In genomic region chr3:10737785-10738184, GRCh38 we compare ENCODE assay signal across 17 cellular contexts.
DNase-seq lines count a peak whose midpoint lies in the region; ATAC-seq, FAIRE-seq and TF ChIP-seq lines count a peak whose summit lies in the region.
"Had no signal": no experiment of that assay in that cellular context is flagged by ENCODE, and none has a peak within 500 bp of the region (broad histone marks: within the 10 kb centered on the region; RNA-seq: fewer than 3 reads in every experiment).

No MANE protein-coding gene starts in this region.

- no peak overlapping the region for H2AFZ ChIP-seq in HepG2 (ENCODE audit: low read length)

- H3K4me2 ChIP-seq in HepG2 (ENCODE audit: low read depth, low read length), result no peak overlapping the region

- no TSS peak for BruUV-seq in HepG2 (replicated peaks; lab: Mats Ljungman, UMichigan)

- H3K4me3 Mint-ChIP-seq in brain, result peak overlapping the region in 3 of 5 experiments; percentile 43 to 66 (median 61)
- peak overlapping the region; percentile 17 for H3K4me3 Mint-ChIP-seq in natural killer cell treated with Interleukin-12 subunit alpha and Interleukin-12 subunit beta and Interleukin-15 and Interleukin-18, amount 100 ng/mL, for 72 hours
- H3K4me3 Mint-ChIP-seq in activated CD8-positive, alpha-beta T cell treated with anti-CD3 and anti-CD28 coated beads for 36 hours, result no peak overlapping the region

- no peak for FAIRE-seq in HepG2 (lab: Jason Lieb, UNC)
- FAIRE-seq: GM12878, H1 had no signal

- H3K9me3 ChIP-seq in HepG2 (ENCODE audit: low read length), result peaks cover 16% of the 10 kb centered on the region
- peaks cover 0 to 4% (median 0%) of the 10 kb centered on the region in 4 donors for H3K9me3 ChIP-seq in right lobe of liver

- DNase-seq in HepG2 (ENCODE audit: low spot score) (no peak), right lobe of liver (no peak), RKO (ENCODE audit: low spot score) (no peak)
- DNase-seq in natural killer cell treated with Interleukin-12 subunit alpha and Interleukin-12 subunit beta and Interleukin-15 and Interleukin-18, amount 100 ng/mL, for 72 hours (ENCODE audit: low spot score), result no peak
- DNase-seq in activated CD8-positive, alpha-beta T cell treated with anti-CD3 and anti-CD28 coated beads for 36 hours, result no peak
- DNase-seq: 8988T; Calu3; CD8-positive, alpha-beta T cell; DND-41; EL had no signal

- POLR2A ChIA-PET in HepG2 (lab: Yijun Ruan, JAX), result interaction anchor here (1.7 kb wide), 1 partner anchor 417 kb away, joined by 3 read pairs; the partner anchor contains the start of gene SEC13
- POLR2A ChIA-PET in activated CD8-positive, alpha-beta T cell treated with anti-CD3 and anti-CD28 coated beads for 36 hours (lab: Charles Lee), result interaction anchor here (0.9 to 1.0 kb wide), 2 partner anchors 17 to 634 kb away, joined by 3 read pairs; no protein-coding TSS in a partner anchor

- H3K4me3 ChIP-seq in HepG2 (replicated peaks in 1 of 3; ENCODE audit: insufficient read depth in 1 of 3, low read depth in 2 of 3, low read length in 3 of 3) (no peak overlapping the region), right lobe of liver (no peak overlapping the region)
- H3K4me3 ChIP-seq: GM12878 had no signal

- CTCF ChIA-PET in HepG2 (lab: Yijun Ruan, JAX; ENCODE audit: low intra/inter-chr PET ratio, low total read pairs), result interaction anchor here (2.0 kb wide), 1 partner anchor 320 kb away, joined by 17 read pairs; no protein-coding TSS in a partner anchor
- CTCF ChIA-PET in activated CD8-positive, alpha-beta T cell treated with anti-CD3 and anti-CD28 coated beads for 36 hours (lab: Charles Lee), result interaction anchor here (0.6 to 4.6 kb wide), 43 partner anchors 8 to 416 kb away, joined by 3 to 60 read pairs (median 4); partner anchors contain the start of gene SEC13

- H4K20me1 ChIP-seq in HepG2 (ENCODE audit: insufficient read depth, low read length), result no peaks in the 10 kb centered on the region; the same call in 1 of the 2 replicates

- peaks cover 22% of the 10 kb centered on the region for H3K27me3 Mint-ChIP-seq in brain
- H3K27me3 Mint-ChIP-seq in natural killer cell treated with Interleukin-12 subunit alpha and Interleukin-12 subunit beta and Interleukin-15 and Interleukin-18, amount 100 ng/mL, for 72 hours, result peaks cover 27 to 59% of the 10 kb centered on the region in 2 donors
- peaks cover 40% of the 10 kb centered on the region for H3K27me3 Mint-ChIP-seq in activated CD8-positive, alpha-beta T cell treated with anti-CD3 and anti-CD28 coated beads for 36 hours

- TF ChIP-seq EP300 in HepG2 (IDR thresholded peaks at IDR 0.05; ENCODE audit: low read depth in 2 of 2, low read length in 2 of 2) (no peak), HepG2 (CRISPR knock-in tag; IDR thresholded peaks at IDR 0.05; ENCODE audit: borderline replicate concordance) (no peak)

- 38% methylated on average over 7 of the region's 7 CpGs for WGBS in HepG2 (ENCODE audit: low lambda C conversion rate)
- WGBS in right lobe of liver (ENCODE audit: insufficient coverage, low coverage, low lambda C conversion rate, missing lambda C conversion rate), result 66% methylated on average over 7 of the region's 7 CpGs

- H3K79me2 ChIP-seq in HepG2 (ENCODE audit: insufficient read depth, low read length), result no peaks in the 10 kb centered on the region

- H3K9ac ChIP-seq in HepG2 (ENCODE audit: insufficient read depth, low read depth, low read length), result no peak overlapping the region

- in situ Hi-C loops in HepG2 (cut with HindIII; ENCODE audit: extremely low pct_ligation_motif_present, low pct_unique_long_range_greater_than_20kb), result loop anchor here (5.0 to 10.0 kb wide), 2 partner anchors 223 to 320 kb away; no protein-coding TSS in a partner anchor

- peaks cover 12 to 24% (median 15%) of the 10 kb centered on the region in 5 experiments for H3K9me3 Mint-ChIP-seq in brain
- H3K9me3 Mint-ChIP-seq in natural killer cell treated with Interleukin-12 subunit alpha and Interleukin-12 subunit beta and Interleukin-15 and Interleukin-18, amount 100 ng/mL, for 72 hours, result peaks cover 2% of the 10 kb centered on the region
- peaks cover 16% of the 10 kb centered on the region for H3K9me3 Mint-ChIP-seq in activated CD8-positive, alpha-beta T cell treated with anti-CD3 and anti-CD28 coated beads for 36 hours

- TF ChIP-seq CTCF in HepG2 (CRISPR knock-in tag; IDR thresholded peaks at IDR 0.05), result no peak
- TF ChIP-seq CTCF in right lobe of liver (IDR thresholded peaks at IDR 0.05), result no peak
- TF ChIP-seq CTCF in brain (conservative IDR thresholded peaks at IDR 0.05), result no peak
- no peak for TF ChIP-seq CTCF in activated CD8-positive, alpha-beta T cell treated with anti-CD3 and anti-CD28 coated beads for 36 hours (IDR thresholded peaks at IDR 0.05)

- TF ChIP-seq RAD21 in HepG2 (CRISPR knock-in tag; IDR thresholded peaks at IDR 0.05), result no peak

- H3K36me3 ChIP-seq in HepG2 (replicated peaks in 1 of 2; ENCODE audit: control insufficient read depth in 1 of 2, insufficient read depth in 2 of 2, low read length in 2 of 2), result no peaks in the 10 kb centered on the region
- no peaks in the 10 kb centered on the region for H3K36me3 ChIP-seq in right lobe of liver
- H3K36me3 ChIP-seq: BLaER1 treated with 17β-estradiol and CSF1 and Interleukin-3, amounts not matched to agents 10 nM and 100 nM had no signal

- intact Hi-C loops in HepG2 (cut with micrococcal nuclease; ENCODE audit: unreplicated experiment), result loop anchor here (5.0 kb wide), 1 partner anchor 395 kb away; no protein-coding TSS in a partner anchor
- intact Hi-C loops in right lobe of liver (cut with DNase I), result no loop called here
- intact Hi-C loops in activated CD8-positive, alpha-beta T cell treated with anti-CD3 and anti-CD28 coated beads for 36 hours (cut with micrococcal nuclease), result loop anchor here (2.0 to 5.0 kb wide), 2 partner anchors 320 to 393 kb away; no protein-coding TSS in a partner anchor

- ATAC-seq in HepG2 (no peak), right lobe of liver (no peak), HG03175 (IDR thresholded peaks at IDR 0.05; ENCODE audit: unreplicated experiment) (no peak)
- no peak for ATAC-seq in natural killer cell treated with Interleukin-12 subunit alpha and Interleukin-12 subunit beta and Interleukin-15 and Interleukin-18, amount 100 ng/mL, for 72 hours
- no peak for ATAC-seq in activated CD8-positive, alpha-beta T cell treated with anti-CD3 and anti-CD28 coated beads for 36 hours
- ATAC-seq: CD8-positive, alpha-beta T cell; GM12878 had no signal

- no peak for TF ChIP-seq POLR2A in HepG2 (IDR thresholded peaks at IDR 0.05; ENCODE audit: insufficient read depth in 1 of 2, low read depth in 2 of 2, low read length in 2 of 2)
- no peak for TF ChIP-seq POLR2A in right lobe of liver (IDR thresholded peaks at IDR 0.05)

- H3K27ac ChIP-seq in HepG2 (ENCODE audit: extremely low read length, insufficient read depth, low read length) (no peak overlapping the region), right lobe of liver (no peak overlapping the region)
- H3K27ac ChIP-seq: BLaER1 treated with 17β-estradiol and CSF1 and Interleukin-3, amounts not matched to agents 10 nM and 100 nM had no signal

- H3K36me3 Mint-ChIP-seq in brain, result no peaks in the 10 kb centered on the region
- H3K36me3 Mint-ChIP-seq in natural killer cell treated with Interleukin-12 subunit alpha and Interleukin-12 subunit beta and Interleukin-15 and Interleukin-18, amount 100 ng/mL, for 72 hours, result peaks cover 8% of the 10 kb centered on the region
- H3K36me3 Mint-ChIP-seq in activated CD8-positive, alpha-beta T cell treated with anti-CD3 and anti-CD28 coated beads for 36 hours (ENCODE audit: low read depth), result no peaks in the 10 kb centered on the region
- H3K36me3 Mint-ChIP-seq: CD8-positive, alpha-beta T cell had no signal

- no peaks in the 10 kb centered on the region for H3K4me1 ChIP-seq in HepG2 (ENCODE audit: insufficient read depth, low read length)
- no peaks in the 10 kb centered on the region for H3K4me1 ChIP-seq in right lobe of liver

- H3K27me3 ChIP-seq in HepG2 (ENCODE audit: control insufficient read depth in 1 of 2, insufficient read depth in 2 of 2, low read length in 2 of 2) (peaks cover 1 to 11% of the 10 kb centered on the region in 2 experiments; a peak in 3 of 5 replicates), right lobe of liver (peaks cover 0 to 11% of the 10 kb centered on the region in 2 donors)

- H3K27ac Mint-ChIP-seq in brain, result no peak overlapping the region
- H3K27ac Mint-ChIP-seq in natural killer cell treated with Interleukin-12 subunit alpha and Interleukin-12 subunit beta and Interleukin-15 and Interleukin-18, amount 100 ng/mL, for 72 hours, result no peak overlapping the region
- H3K27ac Mint-ChIP-seq in activated CD8-positive, alpha-beta T cell treated with anti-CD3 and anti-CD28 coated beads for 36 hours, result no peak overlapping the region
- H3K27ac Mint-ChIP-seq: B cell; CD8-positive, alpha-beta T cell; H9 had no signal

- peaks cover 12% of the 10 kb centered on the region for H3K4me1 Mint-ChIP-seq in brain
- peaks cover 7% of the 10 kb centered on the region in 2 donors for H3K4me1 Mint-ChIP-seq in natural killer cell treated with Interleukin-12 subunit alpha and Interleukin-12 subunit beta and Interleukin-15 and Interleukin-18, amount 100 ng/mL, for 72 hours (ENCODE audit: low read depth in 2 of 2)
- H3K4me1 Mint-ChIP-seq in activated CD8-positive, alpha-beta T cell treated with anti-CD3 and anti-CD28 coated beads for 36 hours (ENCODE audit: low read depth), result peaks cover 4% of the 10 kb centered on the region

TF ChIP-seq in HepG2, 621 proteins besides CTCF, POLR2A, EP300 and RAD21 (continues in another document):
- TF ChIP-seq MAFF (IDR thresholded peaks at IDR 0.05; ENCODE audit: low read depth, low read length) (peak; percentile 58), ERF (CRISPR knock-in tag; IDR thresholded peaks at IDR 0.05) (no peak), ZNF224 (CRISPR knock-in tag; IDR thresholded peaks at IDR 0.05) (no peak), ATF7 (IDR thresholded peaks at IDR 0.05) (peak; percentile 56), ATF7 (CRISPR knock-in tag; IDR thresholded peaks at IDR 0.05) (no peak), ZNF10 (CRISPR knock-in tag; IDR thresholded peaks at IDR 0.05; ENCODE audit: borderline replicate concordance, low read depth) (no peak), ARID2 (CRISPR knock-in tag; IDR thresholded peaks at IDR 0.05; ENCODE audit: borderline replicate concordance) (no peak), TEAD2 (CRISPR knock-in tag; IDR thresholded peaks at IDR 0.05) (no peak), MAFK (conservative IDR thresholded peaks at IDR 0.05 in 1 of 2, IDR thresholded peaks at IDR 0.05 in 1 of 2; ENCODE audit: low read length in 2 of 2) (peak; percentile 61 to 73; a peak in 3 of 4 replicates), ZNF644 (CRISPR knock-in tag; IDR thresholded peaks at IDR 0.05; ENCODE audit: low read depth) (no peak), CCDC6 (CRISPR knock-in tag; IDR thresholded peaks at IDR 0.05) (no peak), ZNF296 (CRISPR knock-in tag; conservative IDR thresholded peaks at IDR 0.05) (no peak)

Comparison
In these comparisons a context has a peak if more than half of its experiments do, and no peak if none do; other contexts are left out.
1. intact Hi-C loops: an anchor here in HepG2 (5.0 kb wide) and activated CD8-positive, alpha-beta T cell treated with anti-CD3 and anti-CD28 coated beads for 36 hours (2.0 to 5.0 kb wide); none called in right lobe of liver.